ENCODE assay signal across 18 cellular contexts in the genomic region with DNA sequence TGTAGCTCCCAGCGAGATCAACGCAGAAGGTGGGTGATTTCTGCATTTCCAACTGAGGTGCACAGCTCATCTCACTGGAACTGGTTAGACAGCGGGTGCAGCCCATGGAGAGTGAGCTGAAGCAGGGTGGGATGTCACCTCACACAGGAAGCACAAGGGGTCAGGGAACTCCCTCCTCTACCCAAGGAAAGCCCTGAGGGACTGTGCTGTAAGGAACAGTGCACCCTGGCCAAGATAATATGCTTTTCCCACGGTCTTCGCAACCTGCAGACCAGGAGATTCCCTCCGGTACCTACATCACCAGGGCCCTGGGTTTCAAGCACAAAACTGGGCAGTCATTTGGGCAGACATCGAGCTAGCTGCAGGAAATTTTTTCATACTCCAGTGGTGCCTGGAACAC.
DNase-seq lines count a peak whose midpoint lies in the region; ATAC-seq and TF ChIP-seq lines count a peak whose summit lies in the region.
"Had no signal": no experiment of that assay in that cellular context is flagged by ENCODE, and none has a peak within 500 bp of the region (broad histone marks: within the 10 kb centered on the region; RNA-seq: fewer than 3 reads in every experiment).

No MANE protein-coding gene starts in this region.

- CTCF ChIA-PET in activated CD4-positive, alpha-beta memory T cell treated with anti-CD3 and anti-CD28 coated beads, Interleukin-2, amount 10 ng/mL, durations not matched to agents 7 days and 5 days (lab: Charles Lee), result interaction anchor here (1.3 to 1.4 kb wide), 2 partner anchors 11 to 36 kb away, joined by 3 to 5 read pairs; no protein-coding TSS in a partner anchor
- CTCF ChIA-PET in activated CD4-positive, alpha-beta memory T cell treated with anti-CD3 and anti-CD28 coated beads for 36 hours (lab: Charles Lee), result no interaction called here

- no peaks in the 10 kb centered on the region for H3F3A ChIP-seq in MM.1S (ENCODE audit: insufficient read depth, low read length)
- no peaks in the 10 kb centered on the region for H3F3A ChIP-seq in neural progenitor cell (ENCODE audit: low read depth)

- no peak for DNase-seq in activated CD4-positive, alpha-beta memory T cell treated with anti-CD3 and anti-CD28 coated beads, Interleukin-2, amount 10 ng/mL, durations not matched to agents 7 days and 5 days
- no peak for DNase-seq in activated CD4-positive, alpha-beta memory T cell treated with anti-CD3 and anti-CD28 coated beads for 36 hours
- DNase-seq in MM.1S (no peak), neural progenitor cell (ENCODE audit: low spot score) (no peak), 8988T (no peak), lower lobe of right lung (no peak)
- DNase-seq in stimulated activated CD4-positive, alpha-beta T cell treated with anti-CD3 and anti-CD28 coated beads, Interleukin-15, amount 100 ng/mL, for 24 hours, result no peak
- DNase-seq: brain microvascular endothelial cell, DMS 273 treated with DMSO at 0.1 percent for 48 hours, gastrocnemius medialis, NCI-H1417 treated with DMSO at 0.1 percent for 48 hours had no signal

- no peaks in the 10 kb centered on the region for H3K9me3 ChIP-seq in MM.1S (replicated peaks; ENCODE audit: insufficient read depth, low read length)
- H3K9me3 ChIP-seq in neural progenitor cell (ENCODE audit: low read depth), result no peaks in the 10 kb centered on the region
- no peaks in the 10 kb centered on the region for H3K9me3 ChIP-seq in lower lobe of right lung
- H3K9me3 ChIP-seq: gastrocnemius medialis, SJSA1 had no signal

- H2AFZ ChIP-seq in MM.1S (ENCODE audit: low read length) (peak overlapping the region; percentile 53), neural progenitor cell (replicated peaks) (peak overlapping the region; percentile 82)

- H3K4me3 ChIP-seq in MM.1S (ENCODE audit: low read length) (no peak overlapping the region), neural progenitor cell (no peak overlapping the region), lower lobe of right lung (no peak overlapping the region)
- H3K4me3 ChIP-seq: gastrocnemius medialis, SJSA1, skin epidermis, upper lobe of left lung had no signal

- H3K27me3 ChIP-seq in MM.1S (replicated peaks; ENCODE audit: insufficient read depth, low read length) (no peaks in the 10 kb centered on the region), neural progenitor cell (peaks cover 28% of the 10 kb centered on the region), lower lobe of right lung (ENCODE audit: low read depth) (no peaks in the 10 kb centered on the region)
- H3K27me3 ChIP-seq: brain microvascular endothelial cell, gastrocnemius medialis, SJSA1, upper lobe of left lung had no signal

- POLR2A ChIA-PET in activated CD4-positive, alpha-beta memory T cell treated with anti-CD3 and anti-CD28 coated beads, Interleukin-2, amount 10 ng/mL, durations not matched to agents 7 days and 5 days (lab: Charles Lee), result interaction anchor here (2.3 kb wide), 1 partner anchor 543 kb away, joined by 9 read pairs; the partner anchor contains the start of gene PPA2
- POLR2A ChIA-PET in activated CD4-positive, alpha-beta memory T cell treated with anti-CD3 and anti-CD28 coated beads for 36 hours (lab: Charles Lee), result no interaction called here

- peaks cover 12% of the 10 kb centered on the region for H3K36me3 Mint-ChIP-seq in activated CD4-positive, alpha-beta memory T cell treated with anti-CD3 and anti-CD28 coated beads, Interleukin-2, amount 10 ng/mL, durations not matched to agents 7 days and 5 days (ENCODE audit: low read depth)
- peaks cover 2% of the 10 kb centered on the region for H3K36me3 Mint-ChIP-seq in activated CD4-positive, alpha-beta memory T cell treated with anti-CD3 and anti-CD28 coated beads for 36 hours
- no peaks in the 10 kb centered on the region for H3K36me3 Mint-ChIP-seq in neural progenitor cell

- H3K79me2 ChIP-seq in MM.1S (ENCODE audit: low read length) (no peaks in the 10 kb centered on the region), neural progenitor cell (ENCODE audit: low read depth) (no peaks in the 10 kb centered on the region)

- H3K36me3 ChIP-seq in MM.1S (replicated peaks; ENCODE audit: insufficient read depth, low read length), result no peaks in the 10 kb centered on the region
- no peaks in the 10 kb centered on the region for H3K36me3 ChIP-seq in neural progenitor cell
- no peaks in the 10 kb centered on the region for H3K36me3 ChIP-seq in lower lobe of right lung
- H3K36me3 ChIP-seq: brain microvascular endothelial cell, gastrocnemius medialis, SJSA1, upper lobe of left lung had no signal

- H3K4me3 Mint-ChIP-seq in activated CD4-positive, alpha-beta memory T cell treated with anti-CD3 and anti-CD28 coated beads, Interleukin-2, amount 10 ng/mL, durations not matched to agents 7 days and 5 days, result no peak overlapping the region
- H3K4me3 Mint-ChIP-seq in activated CD4-positive, alpha-beta memory T cell treated with anti-CD3 and anti-CD28 coated beads for 36 hours, result no peak overlapping the region
- no peak overlapping the region for H3K4me3 Mint-ChIP-seq in neural progenitor cell
- H3K4me3 Mint-ChIP-seq: activated T-helper 1 cell treated with anti-CD3 and anti-CD28 coated beads, Interleukin-12 subunit alpha, Interleukin-12 subunit beta, Interleukin-2, Interleukin-4 antibody, amounts not matched to agents 30 ng/mL and 10 ng/mL and 1 ng/mL, durations not matched to agents 14 hours and 24 hours and 36 hours; endodermal cell; nephron progenitor cell had no signal

- H3K4me2 ChIP-seq in MM.1S (ENCODE audit: low read depth, low read length) (peak overlapping the region; percentile 59; the same call in 1 of the 2 replicates), neural progenitor cell (no peak overlapping the region)

- H3K27ac Mint-ChIP-seq in activated CD4-positive, alpha-beta memory T cell treated with anti-CD3 and anti-CD28 coated beads, Interleukin-2, amount 10 ng/mL, durations not matched to agents 7 days and 5 days, result peak overlapping the region; percentile 55
- no peak overlapping the region for H3K27ac Mint-ChIP-seq in activated CD4-positive, alpha-beta memory T cell treated with anti-CD3 and anti-CD28 coated beads for 36 hours
- H3K27ac Mint-ChIP-seq in neural progenitor cell, result no peak overlapping the region
- H3K27ac Mint-ChIP-seq: activated T-helper 1 cell treated with anti-CD3 and anti-CD28 coated beads, Interleukin-12 subunit alpha, Interleukin-12 subunit beta, Interleukin-2, Interleukin-4 antibody, amounts not matched to agents 30 ng/mL and 10 ng/mL and 1 ng/mL, durations not matched to agents 14 hours and 24 hours and 36 hours; endodermal cell; nephron progenitor cell had no signal

- no peak overlapping the region; the same call in 1 of the 2 replicates for H3K9ac ChIP-seq in MM.1S (ENCODE audit: low read length)
- no peak overlapping the region for H3K9ac ChIP-seq in neural progenitor cell

- no peak overlapping the region; the same call in 1 of the 2 replicates for H3K27ac ChIP-seq in MM.1S (ENCODE audit: low read length)
- H3K27ac ChIP-seq in neural progenitor cell, result no peak overlapping the region
- H3K27ac ChIP-seq in lower lobe of right lung, result no peak overlapping the region
- H3K27ac ChIP-seq: brain microvascular endothelial cell, gastrocnemius medialis, SJSA1 had no signal

- peak; percentile 16 for ATAC-seq in GM21723 (IDR thresholded peaks at IDR 0.05; ENCODE audit: unreplicated experiment)
- ATAC-seq in lower lobe of right lung, result no peak
- ATAC-seq: gastrocnemius medialis had no signal

- H3K9me3 Mint-ChIP-seq in activated CD4-positive, alpha-beta memory T cell treated with anti-CD3 and anti-CD28 coated beads, Interleukin-2, amount 10 ng/mL, durations not matched to agents 7 days and 5 days, result peaks cover 9% of the 10 kb centered on the region
- H3K9me3 Mint-ChIP-seq in activated CD4-positive, alpha-beta memory T cell treated with anti-CD3 and anti-CD28 coated beads for 36 hours, result peaks cover 17% of the 10 kb centered on the region
- peaks cover 2% of the 10 kb centered on the region for H3K9me3 Mint-ChIP-seq in neural progenitor cell

- intact Hi-C loops in activated CD4-positive, alpha-beta memory T cell treated with anti-CD3 and anti-CD28 coated beads for 36 hours (cut with micrococcal nuclease), result loop anchor here (5.0 to 10.0 kb wide), 2 partner anchors 33 to 375 kb away; no protein-coding TSS in a partner anchor
- intact Hi-C loops in lower lobe of right lung (cut with DNase I), result no loop called here

- TF ChIP-seq CTCF in MM.1S (IDR thresholded peaks at IDR 0.05; ENCODE audit: low read length) (no peak), neural progenitor cell (IDR thresholded peaks at IDR 0.05) (no peak), lower lobe of right lung (IDR thresholded peaks at IDR 0.05) (no peak)

- H4K20me1 ChIP-seq in MM.1S (ENCODE audit: insufficient read depth, low read length) (no peaks in the 10 kb centered on the region), neural progenitor cell (ENCODE audit: low read depth) (no peaks in the 10 kb centered on the region)

- peaks cover 2% of the 10 kb centered on the region for H3K27me3 Mint-ChIP-seq in activated CD4-positive, alpha-beta memory T cell treated with anti-CD3 and anti-CD28 coated beads, Interleukin-2, amount 10 ng/mL, durations not matched to agents 7 days and 5 days
- no peaks in the 10 kb centered on the region for H3K27me3 Mint-ChIP-seq in activated CD4-positive, alpha-beta memory T cell treated with anti-CD3 and anti-CD28 coated beads for 36 hours
- H3K27me3 Mint-ChIP-seq in neural progenitor cell (ENCODE audit: insufficient read depth, low read depth), result no peaks in the 10 kb centered on the region

- no peaks in the 10 kb centered on the region for H3K9me2 ChIP-seq in MM.1S (replicated peaks; ENCODE audit: insufficient read depth, low read length)

- H3K4me1 ChIP-seq in MM.1S (ENCODE audit: low read length), result peaks cover 13% of the 10 kb centered on the region
- H3K4me1 ChIP-seq in neural progenitor cell, result no peaks in the 10 kb centered on the region
- no peaks in the 10 kb centered on the region for H3K4me1 ChIP-seq in lower lobe of right lung
- H3K4me1 ChIP-seq: gastrocnemius medialis, SJSA1 had no signal

- H3K4me1 Mint-ChIP-seq in activated CD4-positive, alpha-beta memory T cell treated with anti-CD3 and anti-CD28 coated beads, Interleukin-2, amount 10 ng/mL, durations not matched to agents 7 days and 5 days, result peaks cover 35% of the 10 kb centered on the region
- H3K4me1 Mint-ChIP-seq in activated CD4-positive, alpha-beta memory T cell treated with anti-CD3 and anti-CD28 coated beads for 36 hours (ENCODE audit: low read depth), result peaks cover 30% of the 10 kb centered on the region
- H3K4me1 Mint-ChIP-seq in neural progenitor cell, result no peaks in the 10 kb centered on the region
